ENCODE assay signal across 10 cellular contexts in the genomic region with DNA sequence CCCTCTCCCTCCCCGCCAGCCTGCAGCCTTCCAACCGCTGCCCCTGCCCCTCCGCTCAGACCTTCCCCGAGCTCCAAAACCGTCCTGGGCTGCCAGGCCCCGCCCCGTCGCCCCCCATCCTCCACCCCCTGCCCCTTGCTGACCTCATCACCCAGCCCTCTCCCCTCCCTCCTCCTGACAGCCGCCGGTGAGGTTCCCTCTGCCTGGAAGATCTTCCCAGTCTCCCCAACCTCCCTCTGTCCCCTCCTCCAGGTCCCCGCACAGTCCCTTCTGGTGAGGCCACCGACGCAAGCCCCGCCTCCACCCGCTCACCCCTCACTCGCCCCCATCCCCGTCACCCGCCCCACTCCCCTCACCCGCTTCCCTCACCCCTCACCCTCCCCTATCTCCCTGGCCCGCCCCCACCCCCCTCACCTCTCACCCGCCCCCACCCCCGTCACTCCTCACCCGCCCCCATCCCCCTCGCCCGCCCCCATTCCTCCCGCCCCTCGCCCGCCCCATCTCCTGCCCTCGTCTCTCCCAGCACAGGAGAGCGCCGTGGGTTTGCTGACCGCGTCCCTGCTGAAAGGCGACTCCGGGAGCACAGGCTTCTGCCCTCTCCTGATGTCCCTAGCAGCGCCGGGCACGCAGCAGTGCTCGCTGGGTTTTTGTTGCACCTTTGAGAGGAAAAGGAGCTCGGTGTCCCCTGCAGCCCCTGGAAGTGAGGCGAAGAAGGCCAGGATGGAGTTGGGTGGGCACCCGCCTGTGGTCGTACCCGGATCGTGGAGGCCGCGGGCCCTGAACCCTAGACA. TPM values are rescaled to one million over a fixed set of nuclear protein-coding genes. Genes with fewer than 3 reads are reported as not detected.
A peak's percentile ranks its signal among the peaks of the same experiment; 100 is the strongest.
DNase-seq lines count a peak whose midpoint lies in the region; TF ChIP-seq lines count a peak whose summit lies in the region.
"Had no signal": no experiment of that assay in that cellular context is flagged by ENCODE, and none has a peak within 500 bp of the region (broad histone marks: within the 10 kb centered on the region; RNA-seq: fewer than 3 reads in every experiment).

No MANE protein-coding gene starts in this region.

- H3F3A ChIP-seq in MM.1S (ENCODE audit: insufficient read depth, low read length): peaks cover 5% of the 10 kb centered on the region
- no peaks in the 10 kb centered on the region for H3F3A ChIP-seq in smooth muscle cell (ENCODE audit: low read depth)

- H3K27me3 Mint-ChIP-seq in activated naive CD4-positive, alpha-beta T cell treated with anti-CD3 and anti-CD28 coated beads, Interleukin-2, amount 50 U/mL, for 24 hours: no peaks in the 10 kb centered on the region

- H3K9me3 Mint-ChIP-seq in activated naive CD4-positive, alpha-beta T cell treated with anti-CD3 and anti-CD28 coated beads, Interleukin-2, amount 50 U/mL, for 24 hours: no peaks in the 10 kb centered on the region

- H3K79me2 ChIP-seq in MM.1S (ENCODE audit: low read length) (no peaks in the 10 kb centered on the region), smooth muscle cell (ENCODE audit: low read depth) (no peaks in the 10 kb centered on the region)

- H3K4me1 ChIP-seq in MM.1S (ENCODE audit: low read length) (peaks cover 13% of the 10 kb centered on the region), iPS DF 6.9 (ENCODE audit: control insufficient read depth, insufficient read depth, low read length) (peaks cover 3% of the 10 kb centered on the region; the same call in 1 of the 2 replicates), smooth muscle cell (ENCODE audit: low read depth) (peaks cover 9% of the 10 kb centered on the region)

- no peaks in the 10 kb centered on the region for H3K9me2 ChIP-seq in MM.1S (replicated peaks; ENCODE audit: insufficient read depth, low read length)

- H4K20me1 ChIP-seq in MM.1S (ENCODE audit: insufficient read depth, low read length) (no peaks in the 10 kb centered on the region), smooth muscle cell (ENCODE audit: low read depth) (no peaks in the 10 kb centered on the region)

- H3K9ac ChIP-seq in MM.1S (ENCODE audit: low read length) (peak overlapping the region; percentile 13; the same call in 1 of the 2 replicates), smooth muscle cell (ENCODE audit: low read depth) (no peak overlapping the region)

- TF ChIP-seq CTCF in MM.1S (IDR thresholded peaks at IDR 0.05; ENCODE audit: low read length): no peak
- no peak for TF ChIP-seq CTCF in smooth muscle cell (IDR thresholded peaks at IDR 0.05; ENCODE audit: borderline replicate concordance, insufficient read depth, poor library complexity, severe bottlenecking)

- whole genome bisulfite sequencing in iPS DF 6.9 (ENCODE audit: insufficient coverage, insufficient read length): no CpG with 5 or more reads among the region's 47 CpGs
- 5% methylated on average over 25 of the region's 47 CpGs for WGBS in smooth muscle cell (ENCODE audit: low lambda C conversion rate)

- H2AFZ ChIP-seq in MM.1S (ENCODE audit: low read length) (peak overlapping the region; percentile 80), smooth muscle cell (ENCODE audit: low read depth) (peak overlapping the region; percentile 95)

- H3K9me3 ChIP-seq in MM.1S (replicated peaks; ENCODE audit: insufficient read depth, low read length) (no peaks in the 10 kb centered on the region), iPS DF 6.9 (ENCODE audit: control insufficient read depth, insufficient read depth, low read length) (no peaks in the 10 kb centered on the region), smooth muscle cell (replicated peaks; ENCODE audit: low read depth) (no peaks in the 10 kb centered on the region)

- no peaks in the 10 kb centered on the region for H3K36me3 Mint-ChIP-seq in activated naive CD4-positive, alpha-beta T cell treated with anti-CD3 and anti-CD28 coated beads, Interleukin-2, amount 50 U/mL, for 24 hours

- H3K27me3 ChIP-seq in MM.1S (replicated peaks; ENCODE audit: insufficient read depth, low read length) (peaks cover 32% of the 10 kb centered on the region), iPS DF 6.9 (ENCODE audit: control insufficient read depth, insufficient read depth, low read length) (no peaks in the 10 kb centered on the region), smooth muscle cell (ENCODE audit: low read depth) (no peaks in the 10 kb centered on the region)

- H3K27ac ChIP-seq in MM.1S (ENCODE audit: low read length) (no peak overlapping the region), iPS DF 6.9 (ENCODE audit: low read length) (no peak overlapping the region), smooth muscle cell (ENCODE audit: low read depth) (no peak overlapping the region)

- peaks cover 13% of the 10 kb centered on the region for H3K4me1 Mint-ChIP-seq in activated naive CD4-positive, alpha-beta T cell treated with anti-CD3 and anti-CD28 coated beads, Interleukin-2, amount 50 U/mL, for 24 hours

- peak; percentile 71 for DNase-seq in NCI-H1436 (lab: John Stamatoyannopoulos, UW)
- DNase-seq in NCI-H1436 treated with DMSO at 0.1 percent for 48 hours (lab: John Stamatoyannopoulos, UW): no peak
- no peak for DNase-seq in MM.1S
- DNase-seq in iPS DF 6.9 (ENCODE audit: low read depth, low spot score): peak; percentile 85
- peak; percentile 47 for DNase-seq in smooth muscle cell (lab: John Stamatoyannopoulos, UW; ENCODE audit: unreplicated experiment)
- DNase-seq in GM19238 (ENCODE audit: insufficient read length, low spot score): no peak
- DNase-seq in cerebellum (ENCODE audit: low spot score): no peak

- no peaks in the 10 kb centered on the region for H3K36me3 ChIP-seq in MM.1S (replicated peaks; ENCODE audit: insufficient read depth, low read length)
- no peaks in the 10 kb centered on the region for H3K36me3 ChIP-seq in iPS DF 6.9 (ENCODE audit: control insufficient read depth, insufficient read depth, low read length)
- H3K36me3 ChIP-seq in smooth muscle cell (ENCODE audit: low read depth): no peaks in the 10 kb centered on the region

- peak overlapping the region; percentile 41 for H3K27ac Mint-ChIP-seq in activated naive CD4-positive, alpha-beta T cell treated with anti-CD3 and anti-CD28 coated beads, Interleukin-2, amount 50 U/mL, for 24 hours

- peak overlapping the region; percentile 83 for H3K4me3 Mint-ChIP-seq in activated naive CD4-positive, alpha-beta T cell treated with anti-CD3 and anti-CD28 coated beads, Interleukin-2, amount 50 U/mL, for 24 hours

- peak overlapping the region; percentile 98 for H3K4me2 ChIP-seq in MM.1S (ENCODE audit: low read depth, low read length)
- H3K4me2 ChIP-seq in smooth muscle cell: peak overlapping the region; percentile 100

- H3K4me3 ChIP-seq in MM.1S (ENCODE audit: low read length) (peak overlapping the region; percentile 67), iPS DF 6.9 (ENCODE audit: low read length) (peak overlapping the region; percentile 52; the same call in 1 of the 2 replicates), smooth muscle cell (peak overlapping the region; percentile 87)

RNA-seq across cellular contexts. Expression of a gene that starts 16.4 kb away (rescaled TPM):
- total RNA-seq in smooth muscle cell (not detected in 2 replicates), cerebellum (not detected)
- not detected in 2 replicates for polyA plus RNA-seq in smooth muscle cell
- total RNA-seq: Daoy, subcutaneous adipose tissue had no signal

RNA-seq across cellular contexts. Expression of a gene that starts 27.7 kb away (rescaled TPM):
- total RNA-seq in smooth muscle cell: 35.9 and 44.8 TPM in 2 replicates
- polyA plus RNA-seq in smooth muscle cell: 37.6 and 49.0 TPM in 2 replicates
- 37.0 TPM for total RNA-seq in cerebellum

RNA-seq across cellular contexts. Expression of a gene that starts 41.4 kb away (rescaled TPM):
- 36.1 and 36.6 TPM in 2 replicates for total RNA-seq in smooth muscle cell
- 60.3 and 114 TPM in 2 replicates for polyA plus RNA-seq in smooth muscle cell
- 16.8 TPM for total RNA-seq in cerebellum

Comparison
In these comparisons a context has a peak if more than half of its experiments do, and no peak if none do; other contexts are left out.
1. DNase-seq: peak in NCI-H1436 (single experiment), iPS DF 6.9 (single experiment) and smooth muscle cell (single experiment); none in NCI-H1436 treated with DMSO at 0.1 percent for 48 hours (single experiment), MM.1S (single experiment), GM19238 (single experiment) and cerebellum (single experiment).
2. Peak in every context shown above with its lines, with median percentiles within 50 percentile points of each other: H3K4me3 ChIP-seq.